In genomic region chr5:141742866-141743651, GRCh38 we compare ENCODE assay signal across 12 cellular contexts.
DNase-seq lines count a peak whose midpoint lies in the region; ATAC-seq and TF ChIP-seq lines count a peak whose summit lies in the region.
"Had no signal": no experiment of that assay in that cellular context is flagged by ENCODE, and none has a peak within 500 bp of the region (broad histone marks: within the 10 kb centered on the region; RNA-seq: fewer than 3 reads in every experiment).

No MANE protein-coding gene starts in this region.

- H3K4me3 Mint-ChIP-seq in CD4-positive, alpha-beta memory T cell, result no peak overlapping the region
- H3K4me3 Mint-ChIP-seq: activated B cell treated with CpG ODN at 0.5 μM for 24 hours; IgD-negative memory B cell; stimulated activated naive CD8-positive, alpha-beta T cell treated with anti-CD3 and anti-CD28 coated beads, Interleukin-15, Interleukin-2, amounts not matched to agents 100 ng/mL and 50 ng/mL, for 24 hours had no signal

- H2BK12ac ChIP-seq in neuronal stem cell (ENCODE audit: low read length), result no peak overlapping the region

- H3K79me1 ChIP-seq in neuronal stem cell (ENCODE audit: low read depth, low read length), result no peaks in the 10 kb centered on the region

- WGBS in neuronal stem cell (ENCODE audit: extremely low coverage in 2 of 2, insufficient read length in 2 of 2, insufficient replicate concordance in 1 of 2), 2 donors, result no CpG with 5 or more reads among the region's 15 CpGs

- DNase-seq in NCI-H82 (lab: John Stamatoyannopoulos, UW), result peak; percentile 30
- DNase-seq in NCI-H82 treated with DMSO at 0.1 percent for 48 hours (lab: John Stamatoyannopoulos, UW; ENCODE audit: unreplicated experiment), result no peak
- peak; percentile 14 for DNase-seq in OCI-LY7 (ENCODE audit: low spot score)
- peak; percentile 23 for DNase-seq in colonic mucosa
- peak; percentile 79 for DNase-seq in neuronal stem cell (ENCODE audit: low spot score)
- DNase-seq in NCI-H2227 treated with DMSO at 0.1 percent for 48 hours (lab: John Stamatoyannopoulos, UW), result no peak
- DNase-seq in CD4-positive, alpha-beta memory T cell, result no peak
- DNase-seq: activated B cell treated with CpG ODN at 0.5 μM for 24 hours, ovary had no signal

- H3K27ac Mint-ChIP-seq in CD4-positive, alpha-beta memory T cell, result no peak overlapping the region
- H3K27ac Mint-ChIP-seq: activated B cell treated with CpG ODN at 0.5 μM for 24 hours; IgD-negative memory B cell; stimulated activated naive CD8-positive, alpha-beta T cell treated with anti-CD3 and anti-CD28 coated beads, Interleukin-15, Interleukin-2, amounts not matched to agents 100 ng/mL and 50 ng/mL, for 24 hours had no signal

- H2AFZ ChIP-seq in OCI-LY7 (ENCODE audit: low read length), result no peak overlapping the region
- H2AFZ ChIP-seq in neuronal stem cell (ENCODE audit: low read length), result no peak overlapping the region

- peaks cover 33 to 41% of the 10 kb centered on the region in 2 donors for H3K27me3 Mint-ChIP-seq in CD4-positive, alpha-beta memory T cell

- H3K36me3 ChIP-seq in OCI-LY7 (ENCODE audit: insufficient read depth, low read length) (no peaks in the 10 kb centered on the region), colonic mucosa (no peaks in the 10 kb centered on the region), neuronal stem cell (replicated peaks in 1 of 2; ENCODE audit: control insufficient read depth in 2 of 2, insufficient read depth in 2 of 2, low read length in 2 of 2) (no peaks in the 10 kb centered on the region)
- no peaks in the 10 kb centered on the region for H3K36me3 ChIP-seq in CD4-positive, alpha-beta memory T cell (ENCODE audit: insufficient read depth, low read length)
- H3K36me3 ChIP-seq: ovary had no signal

- H4K20me1 ChIP-seq in OCI-LY7 (ENCODE audit: insufficient read depth, low read length), result no peaks in the 10 kb centered on the region

- no peak overlapping the region for H2BK120ac ChIP-seq in neuronal stem cell (ENCODE audit: low read depth, low read length)

- no peaks in the 10 kb centered on the region for H3K4me1 Mint-ChIP-seq in CD4-positive, alpha-beta memory T cell

- H2BK15ac ChIP-seq in neuronal stem cell (ENCODE audit: low read length), result no peak overlapping the region

- H3K14ac ChIP-seq in neuronal stem cell (ENCODE audit: low read length), result no peak overlapping the region

- intact Hi-C loops in OCI-LY7 (cut with micrococcal nuclease; ENCODE audit: unreplicated experiment), result no loop called here
- intact Hi-C loops in colonic mucosa (cut with DNase I), result no loop called here
- intact Hi-C loops in CD4-positive, alpha-beta memory T cell (cut with micrococcal nuclease), result no loop called here

- TF ChIP-seq CTCF in OCI-LY7 (conservative IDR thresholded peaks at IDR 0.05; ENCODE audit: low read length), result no peak
- no peak for TF ChIP-seq CTCF in colonic mucosa (IDR thresholded peaks at IDR 0.05)

- H3K18ac ChIP-seq in neuronal stem cell (ENCODE audit: low read length), result no peak overlapping the region

- H3K27me3 ChIP-seq in colonic mucosa (no peaks in the 10 kb centered on the region), neuronal stem cell (ENCODE audit: control insufficient read depth in 3 of 3, insufficient read depth in 3 of 3, low read depth in 1 of 3, low read length in 3 of 3) (peaks cover 0 to 18% (median 0%) of the 10 kb centered on the region in 3 experiments)
- H3K27me3 ChIP-seq in CD4-positive, alpha-beta memory T cell (ENCODE audit: insufficient read depth, low read length), result no peaks in the 10 kb centered on the region
- H3K27me3 ChIP-seq: ovary had no signal

- H3K4ac ChIP-seq in neuronal stem cell (ENCODE audit: low read length), result no peak overlapping the region

- no TSS peak for BruUV-seq in OCI-LY7 (replicated peaks; lab: Mats Ljungman, UMichigan)

- no peak for ATAC-seq in HG03521 (IDR thresholded peaks at IDR 0.05; ENCODE audit: unreplicated experiment)

- no peak overlapping the region for H3K4me3 ChIP-seq in OCI-LY7 (ENCODE audit: low read depth, low read length, poor library complexity, severe bottlenecking)
- no peak overlapping the region for H3K4me3 ChIP-seq in colonic mucosa
- no peak overlapping the region for H3K4me3 ChIP-seq in neuronal stem cell (ENCODE audit: low read length in 2 of 2)
- no peak overlapping the region for H3K4me3 ChIP-seq in CD4-positive, alpha-beta memory T cell (ENCODE audit: low read length in 2 of 2)
- H3K4me3 ChIP-seq: ovary had no signal

- no peak overlapping the region for H4K8ac ChIP-seq in neuronal stem cell (ENCODE audit: low read depth, low read length)

- H3K4me1 ChIP-seq in OCI-LY7 (ENCODE audit: insufficient read depth, low read length, poor library complexity, severe bottlenecking) (peaks cover 11% of the 10 kb centered on the region), colonic mucosa (no peaks in the 10 kb centered on the region), neuronal stem cell (ENCODE audit: control insufficient read depth in 2 of 2, insufficient read depth in 1 of 2, low read depth in 1 of 2, low read length in 2 of 2) (peaks cover 30 to 31% of the 10 kb centered on the region in 2 donors)
- H3K4me1 ChIP-seq in CD4-positive, alpha-beta memory T cell (ENCODE audit: insufficient read depth, low read length), result no peaks in the 10 kb centered on the region

- H3K23ac ChIP-seq in neuronal stem cell (ENCODE audit: low read depth, low read length, poor library complexity), result no peak overlapping the region

- no peaks in the 10 kb centered on the region for H3K36me3 Mint-ChIP-seq in CD4-positive, alpha-beta memory T cell
- H3K36me3 Mint-ChIP-seq: IgD-negative memory B cell had no signal

- no peak overlapping the region for H4K91ac ChIP-seq in neuronal stem cell (ENCODE audit: low read depth, low read length, poor library complexity)

- H3K27ac ChIP-seq in OCI-LY7 (ENCODE audit: low read depth, low read length, poor library complexity, severe bottlenecking) (no peak overlapping the region), colonic mucosa (no peak overlapping the region), neuronal stem cell (replicated peaks; ENCODE audit: low read length) (no peak overlapping the region)
- no peak overlapping the region for H3K27ac ChIP-seq in CD4-positive, alpha-beta memory T cell (ENCODE audit: low read depth, low read length)
- H3K27ac ChIP-seq: ovary had no signal

- H3K9me2 ChIP-seq in OCI-LY7 (ENCODE audit: insufficient read depth, low read length), result no peaks in the 10 kb centered on the region

- no peak overlapping the region for H3K9ac ChIP-seq in colonic mucosa (ENCODE audit: low read depth in 2 of 2, low read length in 2 of 2)
- no peak overlapping the region for H3K9ac ChIP-seq in neuronal stem cell (ENCODE audit: low read depth, low read length, poor library complexity)

- H3K79me2 ChIP-seq in OCI-LY7 (ENCODE audit: insufficient read depth, low read depth, low read length), result no peaks in the 10 kb centered on the region

- H2BK5ac ChIP-seq in neuronal stem cell (ENCODE audit: low read length), result no peak overlapping the region

- no peak overlapping the region for H3K4me2 ChIP-seq in OCI-LY7 (ENCODE audit: low read length)
- H3K4me2 ChIP-seq in neuronal stem cell (ENCODE audit: insufficient read depth, low read length, poor library complexity, severe bottlenecking), result no peak overlapping the region

- POLR2A ChIA-PET in OCI-LY7 (lab: Charles Lee), result no interaction called here
- POLR2A ChIA-PET in CD4-positive, alpha-beta memory T cell (lab: Charles Lee; ENCODE audit: partially characterized antibody), result no interaction called here

- CTCF ChIA-PET in OCI-LY7 (lab: Charles Lee; ENCODE audit: unreplicated experiment), result no interaction called here
- CTCF ChIA-PET in CD4-positive, alpha-beta memory T cell (lab: Charles Lee; ENCODE audit: partially characterized antibody), result no interaction called here

- no peak overlapping the region for H2AK5ac ChIP-seq in neuronal stem cell (ENCODE audit: low read depth, low read length)

- peaks cover 0 to 1% (median 0%) of the 10 kb centered on the region in 8 donors for H3K9me3 Mint-ChIP-seq in CD4-positive, alpha-beta memory T cell
- H3K9me3 Mint-ChIP-seq: activated B cell treated with CpG ODN at 0.5 μM for 24 hours; stimulated activated naive CD8-positive, alpha-beta T cell treated with anti-CD3 and anti-CD28 coated beads, Interleukin-15, Interleukin-2, amounts not matched to agents 100 ng/mL and 50 ng/mL, for 24 hours had no signal

- no peaks in the 10 kb centered on the region for H3K9me3 ChIP-seq in OCI-LY7 (ENCODE audit: low read length)
- no peaks in the 10 kb centered on the region for H3K9me3 ChIP-seq in colonic mucosa
- H3K9me3 ChIP-seq in neuronal stem cell (replicated peaks in 1 of 2; ENCODE audit: control insufficient read depth in 2 of 2, insufficient read depth in 1 of 2, low read depth in 1 of 2, low read length in 2 of 2), result no peaks in the 10 kb centered on the region
- no peaks in the 10 kb centered on the region for H3K9me3 ChIP-seq in CD4-positive, alpha-beta memory T cell (ENCODE audit: control insufficient read depth in 1 of 2, low read length in 2 of 2)
- H3K9me3 ChIP-seq: ovary had no signal

Comparison
In these comparisons a context has a peak if more than half of its experiments do, and no peak if none do; other contexts are left out.
1. DNase-seq: peak in NCI-H82 (single experiment), OCI-LY7 (single experiment), colonic mucosa (single experiment) and neuronal stem cell (single experiment); none in NCI-H82 treated with DMSO at 0.1 percent for 48 hours (single experiment), NCI-H2227 treated with DMSO at 0.1 percent for 48 hours (single experiment) and CD4-positive, alpha-beta memory T cell (0 of 5).